In genomic region chr1:145965119-145965744, GRCh38 we compare ENCODE assay signal across 8 cellular contexts. TPM values are rescaled to one million over a fixed set of nuclear protein-coding genes. Genes with fewer than 3 reads are reported as not detected.
DNase-seq lines count a peak whose midpoint lies in the region; ATAC-seq, FAIRE-seq and TF ChIP-seq lines count a peak whose summit lies in the region.

No MANE protein-coding gene starts in this region.

- TF ChIP-seq CTCF in GM12875 (IDR thresholded peaks at IDR 0.05; ENCODE audit: borderline replicate concordance, insufficient read depth, low read depth, low read length) (no peak), WERI-Rb-1 (IDR thresholded peaks at IDR 0.05; ENCODE audit: low read depth, low read length) (no peak), foreskin fibroblast (IDR thresholded peaks at IDR 0.05; ENCODE audit: low read depth, low read length) (no peak), gastrocnemius medialis (IDR thresholded peaks at IDR 0.05 in 4 of 5, conservative IDR thresholded peaks at IDR 0.05 in 1 of 5) (no peak)

- ATAC-seq in gastrocnemius medialis (no peak), GM19328 (IDR thresholded peaks at IDR 0.05; ENCODE audit: unreplicated experiment) (no peak)

- intact Hi-C loops in gastrocnemius medialis (cut with DNase I; ENCODE audit: low total_unique reads), result loop anchor here (2.0 kb wide), 2 partner anchors 14 to 72 kb away; no protein-coding TSS in a partner anchor

- no peak for TF ChIP-seq POLR2A in gastrocnemius medialis (IDR thresholded peaks at IDR 0.05)

- H3K27ac ChIP-seq in WERI-Rb-1 (peak overlapping the region; percentile 62), gastrocnemius medialis (peak overlapping the region; percentile 88 to 99 (median 96))

- DNase-seq in WERI-Rb-1 (no peak), foreskin fibroblast (no peak), gastrocnemius medialis (no peak), GM19239 (ENCODE audit: insufficient read length, low spot score) (no peak), GM19238 (ENCODE audit: insufficient read length, low spot score) (no peak), NCI-H774 (lab: John Stamatoyannopoulos, UW) (no peak)

- no peaks in the 10 kb centered on the region for H3K36me3 ChIP-seq in WERI-Rb-1
- H3K36me3 ChIP-seq in gastrocnemius medialis, result peaks cover 0 to 6% of the 10 kb centered on the region in 2 donors

- H3K27me3 ChIP-seq in WERI-Rb-1 (ENCODE audit: insufficient read depth, low read depth, severe bottlenecking) (no peaks in the 10 kb centered on the region), gastrocnemius medialis (no peaks in the 10 kb centered on the region)

- H3K4me1 ChIP-seq in gastrocnemius medialis, result peaks cover 24 to 25% of the 10 kb centered on the region in 2 donors

- FAIRE-seq in GM19239 (lab: Jason Lieb, UNC), result no peak

- in situ Hi-C loops in gastrocnemius medialis (cut with MboI; ENCODE audit: low sequenced_read_pairs in 4 of 4), result no loop called here

- H3K9me3 ChIP-seq in WERI-Rb-1 (ENCODE audit: severe bottlenecking), result peaks cover 5% of the 10 kb centered on the region
- H3K9me3 ChIP-seq in gastrocnemius medialis, result no peaks in the 10 kb centered on the region

- H3K4me3 ChIP-seq in GM12875 (ENCODE audit: low read depth, low read length), result peak overlapping the region; percentile 63
- peak overlapping the region; percentile 53 for H3K4me3 ChIP-seq in WERI-Rb-1 (ENCODE audit: low read depth, low read length)
- peak overlapping the region; percentile 63 for H3K4me3 ChIP-seq in foreskin fibroblast (ENCODE audit: low read depth in 1 of 2, low read length in 2 of 2)
- peak overlapping the region; percentile 67 to 82 (median 73) for H3K4me3 ChIP-seq in gastrocnemius medialis

RNA-seq across cellular contexts. Expression of gene POLR3GL, which starts 0.7 kb away (rescaled TPM):
- total RNA-seq in gastrocnemius medialis, result 10 to 100 TPM; 43.5 to 78.8 (median 59.4) TPM

RNA-seq across cellular contexts. Expression of gene ANKRD34A, which starts 0.9 kb away (rescaled TPM):
- total RNA-seq in gastrocnemius medialis, result 10 to 100 TPM in 1 of 4 donors, 1 to 10 TPM in 3; 3.3 to 19.0 (median 6.7) TPM

RNA-seq across cellular contexts. Expression of gene LIX1L, which starts 7.4 kb away (rescaled TPM):
- total RNA-seq in gastrocnemius medialis, result 100 to 1,000 TPM in 1 of 4 donors, 10 to 100 TPM in 3; 37.1 to 108 (median 75.4) TPM

RNA-seq across cellular contexts. Expression of gene TXNIP, which starts 31.1 kb away (rescaled TPM):
- 1,000 to 10,000 TPM; 1,815 to 2,839 (median 2,202) TPM for total RNA-seq in gastrocnemius medialis

RNA-seq across cellular contexts. Expression of gene RBM8A, which starts 37.9 kb away (rescaled TPM):
- 100 to 1,000 TPM; 199 to 589 (median 381) TPM for total RNA-seq in gastrocnemius medialis
